8 cellular contexts compared by ENCODE assay signal in the genomic region with DNA sequence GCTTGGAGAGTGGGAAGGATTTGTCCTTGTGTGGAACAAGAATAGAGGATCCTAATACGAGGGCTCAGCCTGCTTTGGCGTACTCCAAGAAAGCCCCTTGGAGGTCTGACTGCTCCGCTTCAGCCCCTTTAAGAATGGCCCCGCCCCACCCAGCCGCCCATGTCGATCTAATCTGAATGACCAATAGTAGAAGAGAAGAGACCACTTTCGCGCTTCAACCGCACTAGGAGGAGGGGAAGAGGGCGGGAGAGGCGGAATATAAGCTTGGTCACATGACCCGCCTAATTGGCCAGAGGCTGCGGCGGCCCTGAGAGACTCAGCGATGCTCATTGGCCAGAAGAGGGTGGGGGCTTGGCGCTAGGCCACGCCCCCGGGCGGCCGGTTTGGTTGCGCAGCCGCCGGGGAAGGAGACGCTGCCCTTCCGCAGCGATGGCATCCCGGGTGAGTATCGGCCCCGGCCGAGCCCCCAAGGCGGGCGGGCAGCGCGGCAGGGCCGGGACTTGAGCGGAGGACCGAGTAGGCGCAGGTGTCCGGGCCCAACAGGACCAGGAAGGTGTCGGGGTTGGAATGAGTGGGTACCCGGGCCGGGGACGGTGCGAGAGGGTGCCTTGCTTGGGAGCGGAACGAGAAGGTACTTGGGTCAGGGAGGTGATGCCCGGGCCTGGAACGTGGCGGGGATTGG. TPM values are rescaled to one million over a fixed set of nuclear protein-coding genes. Genes with fewer than 3 reads are reported as not detected.
DNase-seq lines count a peak whose midpoint lies in the region; TF ChIP-seq lines count a peak whose summit lies in the region.

A gene with protein sequence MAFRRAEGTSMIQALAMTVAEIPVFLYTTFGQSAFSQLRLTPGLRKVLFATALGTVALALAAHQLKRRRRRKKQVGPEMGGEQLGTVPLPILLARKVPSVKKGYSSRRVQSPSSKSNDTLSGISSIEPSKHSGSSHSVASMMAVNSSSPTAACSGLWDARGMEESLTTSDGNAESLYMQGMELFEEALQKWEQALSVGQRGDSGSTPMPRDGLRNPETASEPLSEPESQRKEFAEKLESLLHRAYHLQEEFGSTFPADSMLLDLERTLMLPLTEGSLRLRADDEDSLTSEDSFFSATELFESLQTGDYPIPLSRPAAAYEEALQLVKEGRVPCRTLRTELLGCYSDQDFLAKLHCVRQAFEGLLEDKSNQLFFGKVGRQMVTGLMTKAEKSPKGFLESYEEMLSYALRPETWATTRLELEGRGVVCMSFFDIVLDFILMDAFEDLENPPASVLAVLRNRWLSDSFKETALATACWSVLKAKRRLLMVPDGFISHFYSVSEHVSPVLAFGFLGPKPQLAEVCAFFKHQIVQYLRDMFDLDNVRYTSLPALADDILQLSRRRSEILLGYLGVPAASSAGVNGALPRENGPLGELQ (plus strand): TSS at position 386 of the 682 bp plus-strand sequence. CDS start 3,969 bp downstream, outside the sequence.

- no peak within 1 kb of the TSS for H2BK5ac ChIP-seq in H9 (ENCODE audit: insufficient read length, low read length)

- H3K27ac ChIP-seq in H9 (ENCODE audit: insufficient read length, low read depth, low read length) (no peak within 1 kb of the TSS), neural cell (ENCODE audit: low read length) (peak within 1 kb of the TSS; percentile 71), stomach (peak within 1 kb of the TSS; percentile 79 to 89 (median 82))

- H4K20me1 ChIP-seq in H9 (ENCODE audit: control insufficient read depth, insufficient read depth, insufficient read length) (no peaks in the 10 kb centered on the region), neural cell (ENCODE audit: insufficient read depth) (no peaks in the 10 kb centered on the region)

- H4K5ac ChIP-seq in H9 (ENCODE audit: insufficient read length, low read depth, low read length), result no peak within 1 kb of the TSS

- H3K4me1 Mint-ChIP-seq in H9, result peaks cover 18 to 23% of the 10 kb centered on the region in 2 experiments

- H3K4me2 ChIP-seq in H9 (ENCODE audit: insufficient read depth, insufficient read length, low read length), result peak within 1 kb of the TSS; percentile 91
- peak within 1 kb of the TSS; percentile 68 for H3K4me2 ChIP-seq in neural cell (ENCODE audit: low read length)

- H2BK15ac ChIP-seq in H9 (ENCODE audit: low read depth, low read length), result no peak within 1 kb of the TSS; the same call in 1 of the 2 replicates

- no peak within 1 kb of the TSS for H3K4ac ChIP-seq in H9 (ENCODE audit: low read depth, low read length)

- H3F3A ChIP-seq in neural cell (ENCODE audit: insufficient read depth, low read length, poor library complexity, severe bottlenecking), result no peaks in the 10 kb centered on the region

- no peak within 1 kb of the TSS for H4K91ac ChIP-seq in H9 (ENCODE audit: insufficient read length, low read depth, low read length)

- H2BK12ac ChIP-seq in H9 (ENCODE audit: insufficient read length, low read depth, low read length), result no peak within 1 kb of the TSS

- H2AFZ ChIP-seq in H9 (ENCODE audit: low read length), result peak within 1 kb of the TSS; percentile 81
- H2AFZ ChIP-seq in neural cell (ENCODE audit: low read depth, low read length), result peak within 1 kb of the TSS; percentile 88

- H3K36me3 Mint-ChIP-seq in H9 (ENCODE audit: insufficient read depth in 1 of 3, low read depth in 3 of 3), result peaks cover under 1 to 6% (median 6%) of the 10 kb centered on the region in 3 experiments; a peak in 3 of 7 replicates

- intact Hi-C loops in stomach (cut with DNase I; ENCODE audit: low total_unique reads), result no loop called here

- no peak for TF ChIP-seq CTCF in H9 (conservative IDR thresholded peaks at IDR 0.05)
- TF ChIP-seq CTCF in neural cell (IDR thresholded peaks at IDR 0.05; ENCODE audit: poor library complexity, severe bottlenecking), result peak; percentile 11
- TF ChIP-seq CTCF in stomach (IDR thresholded peaks at IDR 0.05), result peak in 1 of 7 experiments; percentile 9

- H4K8ac ChIP-seq in H9 (replicated peaks; ENCODE audit: insufficient read length, low read depth, low read length), result no peak within 1 kb of the TSS

- H3K36me3 ChIP-seq in MG63 (no peaks in the 10 kb centered on the region), neural cell (ENCODE audit: insufficient read depth, low read length) (peaks cover under 1% of the 10 kb centered on the region), stomach (peaks cover 10 to 15% (median 14%) of the 10 kb centered on the region in 4 donors)

- H3K9me3 Mint-ChIP-seq in H9, result no peaks in the 10 kb centered on the region

- H3K23ac ChIP-seq in H9 (ENCODE audit: insufficient read length, low read depth, low read length), result no peak within 1 kb of the TSS

- H3K9me3 ChIP-seq in H9 (ENCODE audit: control insufficient read depth, low read depth, low read length) (no peaks in the 10 kb centered on the region), MG63 (no peaks in the 10 kb centered on the region), neural cell (ENCODE audit: low read length) (no peaks in the 10 kb centered on the region), stomach (no peaks in the 10 kb centered on the region)

- H2AK5ac ChIP-seq in H9 (ENCODE audit: insufficient read length, low read length), result no peak within 1 kb of the TSS

- peak within 1 kb of the TSS; percentile 8; the same call in 1 of the 2 replicates for H3K14ac ChIP-seq in H9 (ENCODE audit: insufficient read depth, low read length)

- peak; percentile 29 for TF ChIP-seq EP300 in neural cell (conservative IDR thresholded peaks at IDR 0.05; ENCODE audit: poor library complexity, severe bottlenecking)
- no peak for TF ChIP-seq EP300 in stomach (IDR thresholded peaks at IDR 0.05)

- peak; percentile 100 for DNase-seq in ELR (ENCODE audit: low read depth)
- peak; percentile 99 for DNase-seq in H9
- DNase-seq in MG63, result peak; percentile 98
- DNase-seq in SHP77 treated with DMSO at 0.1 percent for 48 hours (lab: John Stamatoyannopoulos, UW), result peak; percentile 99
- DNase-seq in activated gamma-delta T cell (lab: John Stamatoyannopoulos, UW), result peak; percentile 77
- peak; percentile 98 for DNase-seq in fibroblast of the conjunctiva (ENCODE audit: low read depth)
- peak; percentile 98 for DNase-seq in stomach

- H2BK120ac ChIP-seq in H9 (ENCODE audit: low read depth, low read length, poor library complexity, severe bottlenecking), result no peak within 1 kb of the TSS

- peak within 1 kb of the TSS; percentile 94 for H3K4me3 ChIP-seq in MG63
- peak within 1 kb of the TSS; percentile 99 for H3K4me3 ChIP-seq in neural cell (ENCODE audit: low read length)
- peak within 1 kb of the TSS; percentile 69 to 99 (median 92) for H3K4me3 ChIP-seq in stomach

- H3K27me3 ChIP-seq in H9 (ENCODE audit: insufficient read depth, low read length), result no peaks in the 10 kb centered on the region
- H3K27me3 ChIP-seq in MG63, result no peaks in the 10 kb centered on the region
- no peaks in the 10 kb centered on the region for H3K27me3 ChIP-seq in neural cell (ENCODE audit: insufficient read depth, low read depth, low read length)
- H3K27me3 ChIP-seq in stomach, result no peaks in the 10 kb centered on the region

- H3T11ph ChIP-seq in H9 (ENCODE audit: low read length), result no peak within 1 kb of the TSS

- no peak within 1 kb of the TSS for H2BK20ac ChIP-seq in H9 (ENCODE audit: low read depth, low read length, poor library complexity, severe bottlenecking)

- WGBS in H9 (ENCODE audit: extremely low coverage, insufficient read length, low lambda C conversion rate), result no CpG with 5 or more reads among the region's 49 CpGs
- WGBS in stomach, 5 donors, result 0% methylated on average over 46 to 49 of the region's 49 CpGs

- H3K18ac ChIP-seq in H9 (ENCODE audit: insufficient read length, low read depth, low read length), result peak within 1 kb of the TSS; percentile 49

- peak in 2 of 4 donors; percentile 54 to 55 for TF ChIP-seq POLR2A in stomach (IDR thresholded peaks at IDR 0.05)

- no peaks in the 10 kb centered on the region for H3K9me2 ChIP-seq in neural cell (ENCODE audit: insufficient read depth, low read length)

- peaks cover 7% of the 10 kb centered on the region for H3K23me2 ChIP-seq in H9 (ENCODE audit: insufficient read length, low read depth, low read length, poor library complexity, severe bottlenecking)

- H3K79me2 ChIP-seq in H9 (ENCODE audit: insufficient read depth, low read length) (peaks cover 3% of the 10 kb centered on the region; the same call in 1 of the 2 replicates), neural cell (replicated peaks; ENCODE audit: insufficient read depth, low read length) (peaks cover 9% of the 10 kb centered on the region)

- peak within 1 kb of the TSS; percentile 76 to 94 (median 92); a peak in 6 of 7 replicates for H3K27ac Mint-ChIP-seq in H9

- H3K4me1 ChIP-seq in H9 (ENCODE audit: insufficient read depth, low read length), result no peaks in the 10 kb centered on the region
- H3K4me1 ChIP-seq in stomach, result peaks cover 25 to 44% (median 37%) of the 10 kb centered on the region in 4 donors

- TF ChIP-seq RAD21 in neural cell (conservative IDR thresholded peaks at IDR 0.05), result peak; percentile 18

- peak within 1 kb of the TSS; percentile 97 to 99 for H3K4me3 Mint-ChIP-seq in H9

- peak within 1 kb of the TSS; percentile 36 for H3K9ac ChIP-seq in H9 (ENCODE audit: extremely low read depth, insufficient read length, low read length)
- H3K9ac ChIP-seq in neural cell (ENCODE audit: low read length), result peak within 1 kb of the TSS; percentile 86

- no peaks in the 10 kb centered on the region for H3K79me1 ChIP-seq in H9 (ENCODE audit: insufficient read depth, low read depth, low read length, poor library complexity, severe bottlenecking)

- H3K56ac ChIP-seq in H9 (ENCODE audit: insufficient read length, low read depth, low read length), result no peak within 1 kb of the TSS

- no peaks in the 10 kb centered on the region for H3K27me3 Mint-ChIP-seq in H9 (ENCODE audit: low read depth)

TF ChIP-seq in neural cell, 6 proteins besides CTCF, POLR2A, EP300 and RAD21 (continues in another document):
- TF ChIP-seq TAF1 (IDR thresholded peaks at IDR 0.05; ENCODE audit: low read depth), result peak; percentile 87
- TF ChIP-seq SMC3 (conservative IDR thresholded peaks at IDR 0.05; ENCODE audit: poor library complexity), result peak; percentile 43
- peak; percentile 78 for TF ChIP-seq POLR2AphosphoS5 (IDR thresholded peaks at IDR 0.05)
- TF ChIP-seq EZH2 (IDR thresholded peaks at IDR 0.05; ENCODE audit: borderline replicate concordance, insufficient read depth, low read length, poor library complexity, severe bottlenecking), result no peak
- peak; percentile 91 for TF ChIP-seq MXI1 (conservative IDR thresholded peaks at IDR 0.05; ENCODE audit: poor library complexity, severe bottlenecking)

RNA-seq across cellular contexts. Expression of the gene that starts here (rescaled TPM):
- 37.8 and 38.8 TPM in 2 replicates for total RNA-seq in H9 (2021)
- total RNA-seq in MG63 (2014; rRNA removed; shearing (Covaris generic); ENCODE audit: low replicate concordance), result 16.5 and 19.3 TPM in 2 replicates
- polyA plus RNA-seq in neural cell, result 42.4 and 73.6 TPM in 2 replicates
- 23.9 and 27.1 TPM in 2 replicates for polyA minus RNA-seq in neural cell
- total RNA-seq in stomach, result 100 to 1,000 TPM in 1 of 5 donors, 10 to 100 TPM in 4; 34.5 to 175 (median 49.0) TPM
- 10 to 100 TPM in 2 of 3 donors, 1 to 10 TPM in 1; 9.0 to 28.2 (median 10.4) TPM for polyA plus RNA-seq in stomach
